Comparison of ENCODE assay signal across 35 cellular contexts in the genomic region with DNA sequence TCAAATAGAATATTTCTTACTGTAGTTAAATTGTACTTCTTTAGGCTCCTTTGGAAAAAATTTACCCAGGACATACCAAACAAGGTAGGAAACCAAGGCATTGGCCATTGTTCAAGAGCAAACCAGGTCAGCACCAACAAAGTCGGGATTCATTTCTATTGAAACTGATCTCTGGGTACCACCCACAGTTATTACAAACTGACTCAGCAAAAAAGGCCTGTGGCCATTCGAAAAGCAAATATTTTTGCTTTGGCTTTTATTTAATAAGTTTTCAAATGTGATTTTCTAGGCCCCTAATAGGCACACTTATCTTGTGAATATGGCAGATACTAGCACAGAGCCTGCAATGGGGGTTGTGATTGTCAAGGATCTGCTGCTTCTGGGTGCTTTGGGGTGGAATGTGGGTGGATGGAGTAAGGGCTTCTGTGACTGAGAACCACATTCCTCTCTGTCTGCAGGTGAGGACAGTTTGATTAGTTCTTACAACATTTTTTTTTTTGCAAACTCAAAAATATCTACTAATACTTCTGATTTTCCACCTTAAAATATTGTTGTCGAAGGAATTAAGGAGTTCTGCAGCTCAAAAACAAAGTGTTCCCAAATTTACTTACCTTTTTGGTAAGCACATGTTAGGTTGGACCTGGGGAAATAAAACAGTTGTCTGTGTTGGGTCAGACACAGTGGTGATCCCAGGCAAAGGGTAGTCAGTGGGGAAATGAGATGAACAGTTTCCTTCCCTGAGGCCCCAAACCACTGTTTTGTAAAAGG. TPM values are rescaled to one million over a fixed set of nuclear protein-coding genes. Genes with fewer than 3 reads are reported as not detected.
DNase-seq lines count a peak whose midpoint lies in the region; ATAC-seq, FAIRE-seq and TF ChIP-seq lines count a peak whose summit lies in the region.
"Had no signal": no experiment of that assay in that cellular context is flagged by ENCODE, and none has a peak within 500 bp of the region (broad histone marks: within the 10 kb centered on the region; RNA-seq: fewer than 3 reads in every experiment).

No MANE protein-coding gene starts in this region.

- H4K20me1 ChIP-seq in BLaER1 treated with 17β-estradiol and CSF1 and Interleukin-3, amounts not matched to agents 10 nM and 100 nM, result no peaks in the 10 kb centered on the region
- H4K20me1 ChIP-seq in endothelial cell of umbilical vein (replicated peaks; ENCODE audit: control insufficient read depth, extremely low read depth, insufficient read depth, low read length), result no peaks in the 10 kb centered on the region
- H4K20me1 ChIP-seq in osteoblast (ENCODE audit: insufficient read depth, low read length), result no peaks in the 10 kb centered on the region

- BruUV-seq in endothelial cell of umbilical vein (replicated peaks; lab: Mats Ljungman, UMichigan), result no TSS peak

- intact Hi-C loops in endothelial cell of umbilical vein (cut with micrococcal nuclease), result no loop called here

- no peaks in the 10 kb centered on the region; a peak in 1 of 22 replicates for H3K9me3 ChIP-seq in BLaER1 treated with 17β-estradiol and CSF1 and Interleukin-3, amounts not matched to agents 10 nM and 100 nM (replicated peaks in 1 of 11)
- H3K9me3 ChIP-seq in HUES6 (ENCODE audit: control insufficient read depth, insufficient read depth, low read depth, low read length) (no peaks in the 10 kb centered on the region), endothelial cell of umbilical vein (replicated peaks; ENCODE audit: control insufficient read depth, insufficient read depth, low read length) (no peaks in the 10 kb centered on the region), osteoblast (ENCODE audit: low read depth, low read length) (no peaks in the 10 kb centered on the region)
- H3K9me3 ChIP-seq: heart right ventricle, right atrium auricular region, SJCRH30, suprapubic skin, upper lobe of right lung had no signal

- CTCF ChIA-PET in endothelial cell of umbilical vein (lab: Charles Lee) (interaction anchor here (2.9 kb wide), 1 partner anchor 11 kb away, joined by 14 read pairs; no protein-coding TSS in a partner anchor), GM10248 (lab: Yijun Ruan, JAX) (interaction anchor here (1.5 kb wide), 1 partner anchor 12 kb away, joined by 4 read pairs; no protein-coding TSS in a partner anchor)

- no peaks in the 10 kb centered on the region for H3K36me3 ChIP-seq in BLaER1 treated with 17β-estradiol and CSF1 and Interleukin-3, amounts not matched to agents 10 nM and 100 nM
- H3K36me3 ChIP-seq in HUES6 (ENCODE audit: control insufficient read depth, insufficient read depth, low read length), result no peaks in the 10 kb centered on the region
- H3K36me3 ChIP-seq in endothelial cell of umbilical vein (ENCODE audit: control insufficient read depth in 2 of 2, extremely low read depth in 1 of 2, insufficient read depth in 2 of 2, low read length in 2 of 2), result peaks cover 0 to 10% of the 10 kb centered on the region in 2 experiments
- H3K36me3 ChIP-seq in osteoblast (ENCODE audit: insufficient read depth, low read length), result no peaks in the 10 kb centered on the region
- H3K36me3 ChIP-seq: heart right ventricle, right atrium auricular region, suprapubic skin, upper lobe of right lung had no signal

- POLR2A ChIA-PET in endothelial cell of umbilical vein (lab: Charles Lee), result no interaction called here
- POLR2A ChIA-PET in GM10248 (lab: Yijun Ruan, JAX), result no interaction called here

- TF ChIP-seq CTCF in endothelial cell of umbilical vein (IDR thresholded peaks at IDR 0.05; ENCODE audit: extremely low read depth in 1 of 2, insufficient read depth in 1 of 2, low read depth in 1 of 2, low read length in 2 of 2), result no peak
- TF ChIP-seq CTCF in osteoblast (IDR thresholded peaks at IDR 0.05; ENCODE audit: extremely low read depth, low read depth, low read length), result no peak
- no peak for TF ChIP-seq CTCF in GM10248 (IDR thresholded peaks at IDR 0.05; ENCODE audit: control extremely low read depth, extremely low read depth, low read depth, missing control alignments)

- H3K4me2 ChIP-seq in BLaER1 treated with 17β-estradiol and CSF1 and Interleukin-3, amounts not matched to agents 10 nM and 100 nM, result peak overlapping the region in 8 of 11 experiments; percentile 7 to 86 (median 64); a peak in 13 of 22 replicates
- H3K4me2 ChIP-seq in endothelial cell of umbilical vein (ENCODE audit: insufficient read depth, low read length), result no peak overlapping the region
- peak overlapping the region; percentile 7 for H3K4me2 ChIP-seq in osteoblast (ENCODE audit: insufficient read depth, low read length)
- H3K4me2 ChIP-seq: KMS-11 had no signal

- H3K79me2 ChIP-seq in endothelial cell of umbilical vein (ENCODE audit: control insufficient read depth, insufficient read depth, low read length) (no peaks in the 10 kb centered on the region), osteoblast (ENCODE audit: insufficient read depth, low read length) (peaks cover 4% of the 10 kb centered on the region)

- peaks cover 30 to 86% (median 40%) of the 10 kb centered on the region in 10 experiments for H3K4me1 ChIP-seq in BLaER1 treated with 17β-estradiol and CSF1 and Interleukin-3, amounts not matched to agents 10 nM and 100 nM
- H3K4me1 ChIP-seq in HUES6 (ENCODE audit: control insufficient read depth, insufficient read depth, low read length) (peaks cover 67% of the 10 kb centered on the region), endothelial cell of umbilical vein (ENCODE audit: control insufficient read depth, extremely low read depth, insufficient read depth, low read length) (peaks cover 46% of the 10 kb centered on the region), osteoblast (ENCODE audit: insufficient read depth, low read length) (peaks cover 55% of the 10 kb centered on the region)
- H3K4me1 ChIP-seq: right atrium auricular region, upper lobe of right lung had no signal

- H3K9me1 ChIP-seq in endothelial cell of umbilical vein (replicated peaks; ENCODE audit: control insufficient read depth, extremely low read depth, insufficient read depth, low read length), result no peaks in the 10 kb centered on the region

- no peak overlapping the region for H3K4me3 ChIP-seq in BLaER1 treated with 17β-estradiol and CSF1 and Interleukin-3, amounts not matched to agents 10 nM and 100 nM
- H3K4me3 ChIP-seq in HUES6 (ENCODE audit: low read depth, low read length) (no peak overlapping the region), endothelial cell of umbilical vein (replicated peaks in 1 of 3; ENCODE audit: insufficient read depth in 1 of 3, low read depth in 1 of 3, low read length in 3 of 3) (no peak overlapping the region), osteoblast (ENCODE audit: insufficient read depth, low read length) (no peak overlapping the region)
- H3K4me3 ChIP-seq: heart right ventricle, right atrium auricular region, SJCRH30, suprapubic skin, upper lobe of right lung had no signal

- dilution Hi-C loops in endothelial cell of umbilical vein (cut with MboI; ENCODE audit: extremely low pct_ligation_motif_present, low sequenced_read_pairs), result no loop called here

- TF ChIP-seq POLR2A in endothelial cell of umbilical vein (IDR thresholded peaks at IDR 0.05; ENCODE audit: low read depth, low read length), result no peak

- ATAC-seq in HG03097 (IDR thresholded peaks at IDR 0.05; ENCODE audit: low FRiP score, unreplicated experiment), result no peak
- ATAC-seq: activated CD4-positive, CD25-positive, alpha-beta regulatory T cell treated with anti-CD3 and anti-CD28 coated beads, Interleukin-2, amount 50 U/mL, for 24 hours; effector memory CD8-positive, alpha-beta T cell; esophagus mucosa; foreskin keratinocyte; heart right ventricle; stimulated activated effector memory CD8-positive, alpha-beta T cell treated with anti-CD3 and anti-CD28 coated beads, Interleukin-12 subunit alpha, Interleukin-12 subunit beta, amount 100 ng/mL, for 72 hours; upper lobe of right lung had no signal

- H3K27me3 ChIP-seq in BLaER1 treated with 17β-estradiol and CSF1 and Interleukin-3, amounts not matched to agents 10 nM and 100 nM, result no peaks in the 10 kb centered on the region
- H3K27me3 ChIP-seq in HUES6 (ENCODE audit: control insufficient read depth, insufficient read depth, low read length), result no peaks in the 10 kb centered on the region
- H3K27me3 ChIP-seq in endothelial cell of umbilical vein (ENCODE audit: control insufficient read depth in 2 of 2, insufficient read depth in 2 of 2, low read length in 2 of 2), result no peaks in the 10 kb centered on the region
- no peaks in the 10 kb centered on the region for H3K27me3 ChIP-seq in osteoblast (ENCODE audit: insufficient read depth, low read length)
- H3K27me3 ChIP-seq: foreskin keratinocyte, heart right ventricle, right atrium auricular region, SJCRH30, suprapubic skin, upper lobe of right lung had no signal

- no peak for DNase-seq in endothelial cell of umbilical vein (ENCODE audit: low read depth, low spot score)
- no peak for DNase-seq in osteoblast (ENCODE audit: insufficient read length, low spot score, missing footprints)
- DNase-seq in AG20443 (ENCODE audit: low spot score), result no peak
- DNase-seq in GM10248 (ENCODE audit: extremely low spot score), result no peak
- DNase-seq in CD1c-positive myeloid dendritic cell (ENCODE audit: extremely low spot score), result no peak
- DNase-seq: activated CD4-positive, alpha-beta T cell treated with anti-CD3 and anti-CD28 coated beads, Interleukin-2, amount 50 U/mL, for 48 hours; activated naive CD4-positive, alpha-beta T cell treated with anti-CD3 and anti-CD28 coated beads for 36 hours; Calu3; effector memory CD8-positive, alpha-beta T cell; foreskin keratinocyte; GOT3; heart right ventricle; naive B cell; NCI-H1417 treated with DMSO at 0.1 percent for 48 hours; NCI-H345; NCI-H748 treated with DMSO at 0.1 percent for 48 hours; SJCRH30; stimulated activated CD4-positive, alpha-beta T cell treated with anti-CD3 and anti-CD28 coated beads, Interleukin-12 subunit alpha, Interleukin-12 subunit beta, amount 100 ng/mL, for 4 hours; stimulated activated CD4-positive, alpha-beta T cell treated with anti-CD3 and anti-CD28 coated beads, Interleukin-4, amount 100 ng/mL, for 24 hours; upper lobe of right lung had no signal

- no peak overlapping the region; a peak in 1 of 22 replicates for H3K27ac ChIP-seq in BLaER1 treated with 17β-estradiol and CSF1 and Interleukin-3, amounts not matched to agents 10 nM and 100 nM
- peak overlapping the region; percentile 70 for H3K27ac ChIP-seq in HUES6 (ENCODE audit: low read depth, low read length)
- no peak overlapping the region for H3K27ac ChIP-seq in endothelial cell of umbilical vein (ENCODE audit: insufficient read depth, low read depth, low read length)
- H3K27ac ChIP-seq in osteoblast (ENCODE audit: low read depth, low read length), result peak overlapping the region; percentile 57
- H3K27ac ChIP-seq: C4-2B, foreskin keratinocyte, heart right ventricle, KMS-11, right atrium auricular region, SJCRH30, suprapubic skin, upper lobe of right lung had no signal

- H2AFZ ChIP-seq in endothelial cell of umbilical vein (ENCODE audit: low read depth, low read length) (peak overlapping the region; percentile 30), osteoblast (ENCODE audit: low read length) (no peak overlapping the region)

- no peak overlapping the region for H3K9ac ChIP-seq in BLaER1 treated with 17β-estradiol and CSF1 and Interleukin-3, amounts not matched to agents 10 nM and 100 nM
- H3K9ac ChIP-seq in HUES6 (ENCODE audit: low read length) (peak overlapping the region; percentile 61), endothelial cell of umbilical vein (replicated peaks; ENCODE audit: extremely low read depth, insufficient read depth, low read length) (no peak overlapping the region)
- H3K9ac ChIP-seq: KMS-11 had no signal

- FAIRE-seq in endothelial cell of umbilical vein (lab: Jason Lieb, UNC), result no peak
- FAIRE-seq: colon, RCC 7860 had no signal

RNA-seq across cellular contexts. Expression of a gene that starts 45.1 kb away (rescaled TPM):
- 125 and 202 TPM in 2 replicates for total RNA-seq in endothelial cell of umbilical vein
- polyA plus RNA-seq in endothelial cell of umbilical vein, result 229 and 283 TPM in 2 replicates
- 67.4 and 85.5 TPM in 2 replicates for polyA plus RNA-seq in endothelial cell of umbilical vein (2011; cell fraction: cytosol; rRNA removed)
- 707 and 779 TPM in 2 replicates for polyA plus RNA-seq in endothelial cell of umbilical vein (2011; cell fraction: nucleus; rRNA removed)
- polyA plus RNA-seq in endothelial cell of umbilical vein (2012), result 127 and 130 TPM in 2 replicates
- 618 and 632 TPM in 2 replicates for polyA minus RNA-seq in endothelial cell of umbilical vein
- polyA minus RNA-seq in endothelial cell of umbilical vein (2011; cell fraction: cytosol; rRNA and poly(A)+ RNA removed), result 0.51 TPM
- polyA minus RNA-seq in endothelial cell of umbilical vein (2011; cell fraction: nucleus; rRNA and poly(A)+ RNA removed), result 1,280 and 1,402 TPM in 2 replicates
- 39.1 and 46.3 TPM in 2 replicates for total RNA-seq in osteoblast
- total RNA-seq: activated naive CD4-positive, alpha-beta T cell treated with anti-CD3 and anti-CD28 coated beads for 36 hours; activated T-helper 1 cell treated with anti-CD3 and anti-CD28 coated beads, Interleukin-12 subunit alpha, Interleukin-12 subunit beta, Interleukin-2, Interleukin-4 antibody, amounts not matched to agents 30 ng/mL and 10 ng/mL and 1 ng/mL, durations not matched to agents 14 hours and 24 hours and 36 hours; Calu3; HT-29; T-helper 1 cell treated with Interleukin-12 subunit alpha and Interleukin-12 subunit beta and Interleukin-4 antibody, amounts not matched to agents 30 ng/mL and 1 ng/mL, for 36 hours had no signal

Comparison
In these comparisons a context has a peak if more than half of its experiments do, and no peak if none do; other contexts are left out.
1. H3K27ac ChIP-seq: peak in HUES6 (single experiment) and osteoblast (single experiment); none in BLaER1 treated with 17β-estradiol and CSF1 and Interleukin-3, amounts not matched to agents 10 nM and 100 nM (0 of 11) and endothelial cell of umbilical vein (single experiment).